Comparison of ENCODE assay signal across 15 cellular contexts in genomic region chr10:131487822-131488221, GRCh38.
DNase-seq lines count a peak whose midpoint lies in the region; ATAC-seq and TF ChIP-seq lines count a peak whose summit lies in the region.
"Had no signal": no experiment of that assay in that cellular context is flagged by ENCODE, and none has a peak within 500 bp of the region (broad histone marks: within the 10 kb centered on the region; RNA-seq: fewer than 3 reads in every experiment).

No MANE protein-coding gene starts in this region.

- H3K9me3 Mint-ChIP-seq in H9 (peaks cover 18 to 19% of the 10 kb centered on the region in 2 experiments), neural progenitor cell (peaks cover 3% of the 10 kb centered on the region)

- H3K36me3 ChIP-seq in WERI-Rb-1 (no peaks in the 10 kb centered on the region), neural progenitor cell (no peaks in the 10 kb centered on the region)
- H3K36me3 ChIP-seq: BLaER1 treated with 17β-estradiol and CSF1 and Interleukin-3, amounts not matched to agents 10 nM and 100 nM had no signal

- H3K56ac ChIP-seq in H9 (ENCODE audit: insufficient read length, low read depth, low read length): no peak overlapping the region

- H2BK5ac ChIP-seq in H9 (ENCODE audit: insufficient read length, low read length): no peak overlapping the region

- no peak for ATAC-seq in GM19328 (IDR thresholded peaks at IDR 0.05; ENCODE audit: unreplicated experiment)

- no CpG with 5 or more reads among the region's 5 CpGs for WGBS in H9 (ENCODE audit: extremely low coverage, insufficient read length, low lambda C conversion rate)

- H3K4ac ChIP-seq in H9 (ENCODE audit: low read depth, low read length): no peak overlapping the region

- H3K4me1 ChIP-seq in H9 (ENCODE audit: insufficient read depth, low read length): no peaks in the 10 kb centered on the region
- H3K4me1 ChIP-seq in neural progenitor cell: no peaks in the 10 kb centered on the region
- H3K4me1 ChIP-seq: BLaER1 treated with 17β-estradiol and CSF1 and Interleukin-3, amounts not matched to agents 10 nM and 100 nM had no signal

- H3K23me2 ChIP-seq in H9 (ENCODE audit: insufficient read length, low read depth, low read length, poor library complexity, severe bottlenecking): no peaks in the 10 kb centered on the region

- H2AK5ac ChIP-seq in H9 (ENCODE audit: insufficient read length, low read length): no peak overlapping the region

- H3K27me3 ChIP-seq in H9 (ENCODE audit: insufficient read depth, low read length) (no peaks in the 10 kb centered on the region), WERI-Rb-1 (ENCODE audit: insufficient read depth, low read depth, severe bottlenecking) (no peaks in the 10 kb centered on the region), neural progenitor cell (no peaks in the 10 kb centered on the region)
- H3K27me3 ChIP-seq: BLaER1 treated with 17β-estradiol and CSF1 and Interleukin-3, amounts not matched to agents 10 nM and 100 nM had no signal

- no peaks in the 10 kb centered on the region for H3K9me3 ChIP-seq in H9 (ENCODE audit: control insufficient read depth, low read depth, low read length)
- H3K9me3 ChIP-seq in WERI-Rb-1 (ENCODE audit: severe bottlenecking): no peaks in the 10 kb centered on the region
- H3K9me3 ChIP-seq in neural progenitor cell (ENCODE audit: low read depth): no peaks in the 10 kb centered on the region

- H3K27ac ChIP-seq in 22Rv1: no peak overlapping the region
- H3K27ac ChIP-seq in H9 (ENCODE audit: insufficient read length, low read depth, low read length): no peak overlapping the region
- H3K27ac ChIP-seq in WERI-Rb-1: no peak overlapping the region
- H3K27ac ChIP-seq in neural progenitor cell: no peak overlapping the region
- H3K27ac ChIP-seq: BLaER1 treated with 17β-estradiol and CSF1 and Interleukin-3, amounts not matched to agents 10 nM and 100 nM; HL-60 had no signal

- H2BK12ac ChIP-seq in H9 (ENCODE audit: insufficient read length, low read depth, low read length): no peak overlapping the region

- no peak for DNase-seq in H9
- DNase-seq in WERI-Rb-1: no peak
- no peak for DNase-seq in neural progenitor cell (ENCODE audit: low spot score)
- DNase-seq in activated T-cell treated with anti-CD3 and anti-CD28 coated beads, Interleukin-2, amount 50 U/mL, for 1 hour: no peak
- no peak for DNase-seq in NCI-H1694 treated with DMSO at 0.1 percent for 48 hours (lab: John Stamatoyannopoulos, UW)
- DNase-seq: 8988T; ACHN; CD4-positive, alpha-beta memory T cell; DMS153; DMS79 treated with DMSO at 0.1 percent for 48 hours; EL had no signal

- no peak overlapping the region for H3K18ac ChIP-seq in H9 (ENCODE audit: insufficient read length, low read depth, low read length)

- H2BK15ac ChIP-seq in H9 (ENCODE audit: low read depth, low read length): no peak overlapping the region

- H3K23ac ChIP-seq in H9 (ENCODE audit: insufficient read length, low read depth, low read length): no peak overlapping the region

- H3K14ac ChIP-seq in H9 (ENCODE audit: insufficient read depth, low read length): no peak overlapping the region

- H2BK120ac ChIP-seq in H9 (ENCODE audit: low read depth, low read length, poor library complexity, severe bottlenecking): no peak overlapping the region

- H3K4me3 ChIP-seq in WERI-Rb-1 (ENCODE audit: low read depth, low read length): no peak overlapping the region
- no peak overlapping the region for H3K4me3 ChIP-seq in neural progenitor cell
- H3K4me3 ChIP-seq: BLaER1 treated with 17β-estradiol and CSF1 and Interleukin-3, amounts not matched to agents 10 nM and 100 nM had no signal

- H3K4me1 Mint-ChIP-seq in H9: no peaks in the 10 kb centered on the region
- H3K4me1 Mint-ChIP-seq in neural progenitor cell: no peaks in the 10 kb centered on the region
- H3K4me1 Mint-ChIP-seq: CD4-positive, alpha-beta memory T cell had no signal

- H3F3A ChIP-seq in neural progenitor cell (ENCODE audit: low read depth): peaks cover 8% of the 10 kb centered on the region

- H3K79me1 ChIP-seq in H9 (ENCODE audit: insufficient read depth, low read depth, low read length, poor library complexity, severe bottlenecking): no peaks in the 10 kb centered on the region

- H2AFZ ChIP-seq in H9 (ENCODE audit: low read length): no peak overlapping the region
- H2AFZ ChIP-seq in neural progenitor cell (replicated peaks): no peak overlapping the region

- no peak overlapping the region for H3K4me3 Mint-ChIP-seq in H9
- no peak overlapping the region for H3K4me3 Mint-ChIP-seq in neural progenitor cell
- H3K4me3 Mint-ChIP-seq: CD4-positive, alpha-beta memory T cell had no signal

- H4K20me1 ChIP-seq in H9 (ENCODE audit: control insufficient read depth, insufficient read depth, insufficient read length): no peaks in the 10 kb centered on the region
- no peaks in the 10 kb centered on the region for H4K20me1 ChIP-seq in neural progenitor cell (ENCODE audit: low read depth)
- H4K20me1 ChIP-seq: BLaER1 treated with 17β-estradiol and CSF1 and Interleukin-3, amounts not matched to agents 10 nM and 100 nM had no signal

- H2BK20ac ChIP-seq in H9 (ENCODE audit: low read depth, low read length, poor library complexity, severe bottlenecking): no peak overlapping the region

- H3K27me3 Mint-ChIP-seq in H9 (ENCODE audit: low read depth) (peaks cover under 1% of the 10 kb centered on the region; the same call in 1 of the 2 replicates), neural progenitor cell (ENCODE audit: insufficient read depth, low read depth) (peaks cover 5% of the 10 kb centered on the region)

- H3K4me2 ChIP-seq in H9 (ENCODE audit: insufficient read depth, insufficient read length, low read length) (no peak overlapping the region), neural progenitor cell (no peak overlapping the region)
- H3K4me2 ChIP-seq: BLaER1 treated with 17β-estradiol and CSF1 and Interleukin-3, amounts not matched to agents 10 nM and 100 nM had no signal

- H4K91ac ChIP-seq in H9 (ENCODE audit: insufficient read length, low read depth, low read length): no peak overlapping the region

- H3K27ac Mint-ChIP-seq in H9 (no peak overlapping the region), neural progenitor cell (no peak overlapping the region)
- H3K27ac Mint-ChIP-seq: CD4-positive, alpha-beta memory T cell had no signal

- no peak overlapping the region for H3T11ph ChIP-seq in H9 (ENCODE audit: low read length)

- H3K79me2 ChIP-seq in H9 (ENCODE audit: insufficient read depth, low read length) (no peaks in the 10 kb centered on the region), neural progenitor cell (ENCODE audit: low read depth) (no peaks in the 10 kb centered on the region)

- no peak overlapping the region for H4K5ac ChIP-seq in H9 (ENCODE audit: insufficient read length, low read depth, low read length)

- H3K9ac ChIP-seq in H9 (ENCODE audit: extremely low read depth, insufficient read length, low read length) (no peak overlapping the region), neural progenitor cell (no peak overlapping the region)
- H3K9ac ChIP-seq: BLaER1 treated with 17β-estradiol and CSF1 and Interleukin-3, amounts not matched to agents 10 nM and 100 nM had no signal

- H3K36me3 Mint-ChIP-seq in H9 (ENCODE audit: insufficient read depth in 1 of 3, low read depth in 3 of 3) (no peaks in the 10 kb centered on the region; a peak in 2 of 7 replicates), neural progenitor cell (no peaks in the 10 kb centered on the region)
- H3K36me3 Mint-ChIP-seq: CD4-positive, alpha-beta memory T cell had no signal

- H4K8ac ChIP-seq in H9 (replicated peaks; ENCODE audit: insufficient read length, low read depth, low read length): no peak overlapping the region

- TF ChIP-seq CTCF in 22Rv1 (IDR thresholded peaks at IDR 0.05): 0 out of 2 replicates have a peak, but pooled peaks have one; percentile 14
- TF ChIP-seq CTCF in H9 (conservative IDR thresholded peaks at IDR 0.05): peak; percentile 63
- TF ChIP-seq CTCF in WERI-Rb-1 (IDR thresholded peaks at IDR 0.05; ENCODE audit: low read depth, low read length): peak; percentile 29; the same call in 1 of the 2 replicates
- TF ChIP-seq CTCF in neural progenitor cell (IDR thresholded peaks at IDR 0.05): peak; percentile 41
